ENCODE assay signal across 1 cellular context in genomic region chr1:232278925-232279324, GRCh38.
TF ChIP-seq lines count a peak whose summit lies in the region.

No MANE protein-coding gene starts in this region.

TF ChIP-seq in GM23338, 12 proteins besides CTCF, POLR2A, EP300 and RAD21 (continued from another document):
- TF ChIP-seq ZNF114 (CRISPR knock-in tag; IDR thresholded peaks at IDR 0.05) (no peak), JUNB (IDR thresholded peaks at IDR 0.05; ENCODE audit: unreplicated experiment) (no peak), ZNF462 (CRISPR knock-in tag; IDR thresholded peaks at IDR 0.05) (no peak), ZNF331 (CRISPR knock-in tag; IDR thresholded peaks at IDR 0.05; ENCODE audit: low read depth) (no peak)
